In the genomic region with DNA sequence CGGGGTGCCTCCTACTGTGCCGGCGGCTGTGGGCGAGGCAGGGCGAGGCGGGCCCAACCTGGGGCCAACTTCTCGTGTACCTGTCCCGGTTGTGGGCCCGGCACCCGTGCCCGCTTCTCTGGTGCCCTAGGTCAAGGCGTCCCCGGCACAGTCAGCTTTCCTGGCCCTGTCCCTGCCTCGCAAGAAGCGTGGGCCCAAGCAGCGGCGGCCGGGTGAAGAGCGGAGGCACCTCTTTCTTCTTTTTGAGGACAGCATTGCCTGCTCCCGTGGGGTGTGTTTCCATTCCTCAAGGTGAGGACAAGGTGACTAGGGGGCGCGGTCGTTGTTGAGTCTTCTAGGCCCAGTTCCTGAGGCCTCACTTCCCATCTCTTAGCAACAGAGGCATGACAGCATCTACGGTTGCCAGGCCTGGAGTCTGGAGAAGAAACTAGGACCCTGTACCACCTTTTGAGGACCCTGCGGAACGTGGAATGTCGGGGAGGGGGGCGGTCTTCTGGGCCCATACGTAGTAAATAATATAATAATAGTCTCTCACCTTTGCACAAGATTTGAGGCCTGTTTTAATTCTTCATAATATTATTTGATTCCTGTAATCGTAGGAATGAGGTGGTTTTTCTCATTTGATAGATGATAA, we compare ENCODE assay signal across 8 cellular contexts. TPM values are rescaled to one million over a fixed set of nuclear protein-coding genes. Genes with fewer than 3 reads are reported as not detected.
DNase-seq lines count a peak whose midpoint lies in the region; ATAC-seq, FAIRE-seq and TF ChIP-seq lines count a peak whose summit lies in the region.

No MANE protein-coding gene starts in this region.

- peak overlapping the region; percentile 82 to 97 (median 93) for H3K4me2 ChIP-seq in BLaER1 treated with 17β-estradiol and CSF1 and Interleukin-3, amounts not matched to agents 10 nM and 100 nM
- H3K4me2 ChIP-seq in astrocyte (ENCODE audit: low read length) = peak overlapping the region; percentile 87
- H3K4me2 ChIP-seq in keratinocyte (ENCODE audit: control insufficient read depth, extremely low read depth, insufficient read depth, low read depth, low read length) = peak overlapping the region; percentile 92

- ATAC-seq in GM19452 (IDR thresholded peaks at IDR 0.05; ENCODE audit: unreplicated experiment) = peak; percentile 20
- ATAC-seq in stimulated activated naive B cell treated with anti-CD40 and anti-IgM and Interleukin-4, amounts not matched to agents 10 μg/mL and 1 μg/mL and 100 μg/mL, for 72 hours (replicated peaks) = peak; percentile 26 to 28

- H3K9me3 Mint-ChIP-seq in astrocyte (ENCODE audit: unreplicated experiment) = no peaks in the 10 kb centered on the region
- no peaks in the 10 kb centered on the region for H3K9me3 Mint-ChIP-seq in stimulated activated naive B cell treated with anti-CD40 and anti-IgM and Interleukin-4, amounts not matched to agents 10 μg/mL and 1 μg/mL and 100 μg/mL, for 72 hours

- peaks cover 51 to 76% (median 64%) of the 10 kb centered on the region in 11 experiments for H3K36me3 ChIP-seq in BLaER1 treated with 17β-estradiol and CSF1 and Interleukin-3, amounts not matched to agents 10 nM and 100 nM
- H3K36me3 ChIP-seq in astrocyte (ENCODE audit: insufficient read depth, low read length) = peaks cover 24% of the 10 kb centered on the region
- H3K36me3 ChIP-seq in keratinocyte (ENCODE audit: control insufficient read depth in 2 of 2, extremely low read depth in 1 of 2, insufficient read depth in 2 of 2, low read length in 2 of 2) = peaks cover 23 to 27% of the 10 kb centered on the region in 2 experiments

- H3K36me3 Mint-ChIP-seq in astrocyte (ENCODE audit: low read depth, unreplicated experiment) = peaks cover 4% of the 10 kb centered on the region
- H3K36me3 Mint-ChIP-seq in stimulated activated naive B cell treated with anti-CD40 and anti-IgM and Interleukin-4, amounts not matched to agents 10 μg/mL and 1 μg/mL and 100 μg/mL, for 72 hours = peaks cover 43 to 56% of the 10 kb centered on the region in 2 donors

- FAIRE-seq in astrocyte (lab: Jason Lieb, UNC) = no peak
- FAIRE-seq in keratinocyte (lab: Jason Lieb, UNC) = no peak

- TF ChIP-seq CTCF in LNCAP (IDR thresholded peaks at IDR 0.05) (0 out of 2 replicates have a peak, but pooled peaks have one; percentile 11), astrocyte (IDR thresholded peaks at IDR 0.05; ENCODE audit: insufficient read depth, low read depth, low read length) (no peak), keratinocyte (optimal IDR thresholded peaks at IDR 0.05 in 1 of 3, IDR thresholded peaks at IDR 0.05 in 1 of 3, conservative IDR thresholded peaks at IDR 0.05 in 1 of 3; ENCODE audit: extremely low read depth in 1 of 3, insufficient read depth in 2 of 3, low read length in 3 of 3) (peak in 1 of 3 experiments; percentile 24)

- peaks cover 4 to 64% (median 24%) of the 10 kb centered on the region in 11 experiments; a peak in 15 of 22 replicates for H4K20me1 ChIP-seq in BLaER1 treated with 17β-estradiol and CSF1 and Interleukin-3, amounts not matched to agents 10 nM and 100 nM
- H4K20me1 ChIP-seq in astrocyte (ENCODE audit: insufficient read depth, low read length) = peaks cover 27% of the 10 kb centered on the region
- no peaks in the 10 kb centered on the region for H4K20me1 ChIP-seq in keratinocyte (ENCODE audit: control insufficient read depth, extremely low read depth, insufficient read depth, low read length)

- H3K4me3 Mint-ChIP-seq in astrocyte (ENCODE audit: unreplicated experiment) = peak overlapping the region; percentile 89
- peak overlapping the region; percentile 86 to 90 for H3K4me3 Mint-ChIP-seq in stimulated activated naive B cell treated with anti-CD40 and anti-IgM and Interleukin-4, amounts not matched to agents 10 μg/mL and 1 μg/mL and 100 μg/mL, for 72 hours

- H3K9me3 ChIP-seq in BLaER1 treated with 17β-estradiol and CSF1 and Interleukin-3, amounts not matched to agents 10 nM and 100 nM (replicated peaks in 1 of 11) = no peaks in the 10 kb centered on the region
- H3K9me3 ChIP-seq in astrocyte (ENCODE audit: insufficient read depth, low read depth, low read length) = no peaks in the 10 kb centered on the region
- H3K9me3 ChIP-seq in keratinocyte (ENCODE audit: control insufficient read depth, low read depth, low read length) = no peaks in the 10 kb centered on the region

- DNase-seq in astrocyte (ENCODE audit: low read depth) (no peak), keratinocyte (ENCODE audit: low read depth, low spot score) (no peak), NCI-H446 (lab: John Stamatoyannopoulos, UW) (no peak), mucosa of gallbladder (ENCODE audit: low spot score) (no peak)
- no peak for DNase-seq in stimulated activated naive B cell treated with anti-CD40 and anti-IgM and Interleukin-4, amounts not matched to agents 10 μg/mL and 1 μg/mL and 100 μg/mL, for 72 hours

- dilution Hi-C loops in keratinocyte (cut with MboI; ENCODE audit: extremely low pct_ligation_motif_present, low sequenced_read_pairs) = no loop called here

- peak overlapping the region; percentile 96 for H3K27ac Mint-ChIP-seq in astrocyte (ENCODE audit: unreplicated experiment)
- H3K27ac Mint-ChIP-seq in stimulated activated naive B cell treated with anti-CD40 and anti-IgM and Interleukin-4, amounts not matched to agents 10 μg/mL and 1 μg/mL and 100 μg/mL, for 72 hours = peak overlapping the region; percentile 99

- H3K9me1 ChIP-seq in keratinocyte (ENCODE audit: control insufficient read depth, extremely low read depth, insufficient read depth, low read length) = no peaks in the 10 kb centered on the region

- peak overlapping the region; percentile 80 to 97 (median 88) for H3K4me3 ChIP-seq in BLaER1 treated with 17β-estradiol and CSF1 and Interleukin-3, amounts not matched to agents 10 nM and 100 nM
- H3K4me3 ChIP-seq in astrocyte (ENCODE audit: insufficient read depth, low read depth, low read length) (peak overlapping the region; percentile 95), keratinocyte (ENCODE audit: control insufficient read depth in 2 of 3, extremely low read depth in 1 of 3, insufficient read depth in 2 of 3, low read depth in 1 of 3, low read length in 3 of 3) (peak overlapping the region; percentile 89 to 98 (median 94))

- no peaks in the 10 kb centered on the region for H3K27me3 Mint-ChIP-seq in astrocyte (ENCODE audit: low read depth, unreplicated experiment)
- no peaks in the 10 kb centered on the region for H3K27me3 Mint-ChIP-seq in stimulated activated naive B cell treated with anti-CD40 and anti-IgM and Interleukin-4, amounts not matched to agents 10 μg/mL and 1 μg/mL and 100 μg/mL, for 72 hours

- H3K27me3 ChIP-seq in BLaER1 treated with 17β-estradiol and CSF1 and Interleukin-3, amounts not matched to agents 10 nM and 100 nM = no peaks in the 10 kb centered on the region
- no peaks in the 10 kb centered on the region for H3K27me3 ChIP-seq in astrocyte (ENCODE audit: insufficient read depth, low read length)
- no peaks in the 10 kb centered on the region for H3K27me3 ChIP-seq in keratinocyte (ENCODE audit: control insufficient read depth, extremely low read depth, insufficient read depth, low read length)

- H3K9ac ChIP-seq in BLaER1 treated with 17β-estradiol and CSF1 and Interleukin-3, amounts not matched to agents 10 nM and 100 nM = peak overlapping the region; percentile 89 to 97 (median 92)
- H3K9ac ChIP-seq in astrocyte (ENCODE audit: low read length) (peak overlapping the region; percentile 95), keratinocyte (ENCODE audit: control insufficient read depth, extremely low read depth, insufficient read depth, low read length) (peak overlapping the region; percentile 98)

- peak overlapping the region; percentile 88 to 99 (median 96) for H3K27ac ChIP-seq in BLaER1 treated with 17β-estradiol and CSF1 and Interleukin-3, amounts not matched to agents 10 nM and 100 nM
- peak overlapping the region; percentile 98 for H3K27ac ChIP-seq in astrocyte (ENCODE audit: low read depth, low read length)
- peak overlapping the region; percentile 100 for H3K27ac ChIP-seq in keratinocyte (ENCODE audit: control insufficient read depth, insufficient read depth, low read length)

- H3K4me1 Mint-ChIP-seq in astrocyte (ENCODE audit: low read depth, unreplicated experiment) = peaks cover 11% of the 10 kb centered on the region
- peaks cover 34 to 65% of the 10 kb centered on the region in 2 donors for H3K4me1 Mint-ChIP-seq in stimulated activated naive B cell treated with anti-CD40 and anti-IgM and Interleukin-4, amounts not matched to agents 10 μg/mL and 1 μg/mL and 100 μg/mL, for 72 hours

- H3K79me2 ChIP-seq in astrocyte (ENCODE audit: insufficient read depth, low read length) (peaks cover 88% of the 10 kb centered on the region), keratinocyte (ENCODE audit: control insufficient read depth, insufficient read depth, low read length) (peaks cover 83% of the 10 kb centered on the region)

- H2AFZ ChIP-seq in astrocyte (ENCODE audit: low read depth, low read length) (peak overlapping the region; percentile 83), keratinocyte (ENCODE audit: control insufficient read depth, low read length) (peak overlapping the region; percentile 83)

- peaks cover 29 to 40% (median 37%) of the 10 kb centered on the region in 10 experiments for H3K4me1 ChIP-seq in BLaER1 treated with 17β-estradiol and CSF1 and Interleukin-3, amounts not matched to agents 10 nM and 100 nM
- peaks cover 15% of the 10 kb centered on the region for H3K4me1 ChIP-seq in astrocyte (ENCODE audit: insufficient read depth, low read length)
- H3K4me1 ChIP-seq in keratinocyte (ENCODE audit: control insufficient read depth, extremely low read depth, insufficient read depth, low read length) = peaks cover 19% of the 10 kb centered on the region

RNA-seq across cellular contexts. Expression of a gene that starts 0.4 kb away (rescaled TPM):
- 67.2 and 73.7 TPM in 2 replicates for total RNA-seq in astrocyte
- 20.7 to 57.9 TPM (median 37.2 TPM) in 3 replicates for polyA plus RNA-seq in keratinocyte
- 40.0 TPM for polyA plus RNA-seq in keratinocyte (2011; ENCODE audit: low read depth)
- polyA plus RNA-seq in keratinocyte (2011; cell fraction: cytosol; rRNA removed) = 35.0 and 56.8 TPM in 2 replicates
- 71.1 and 86.9 TPM in 2 replicates for polyA plus RNA-seq in keratinocyte (2011; cell fraction: nucleus; rRNA removed)
- 63.5 and 73.5 TPM in 2 replicates for polyA plus RNA-seq in keratinocyte (2012; ENCODE audit: low replicate concordance)
- 24.7 to 137 TPM (median 37.7 TPM) in 3 replicates for polyA minus RNA-seq in keratinocyte
- 32.4 TPM for polyA minus RNA-seq in keratinocyte (2011; cell fraction: cytosol; rRNA and poly(A)+ RNA removed)
- polyA minus RNA-seq in keratinocyte (2011; cell fraction: nucleus; rRNA and poly(A)+ RNA removed) = 49.6 and 64.0 TPM in 2 replicates
- 172 TPM for total RNA-seq in mucosa of gallbladder

RNA-seq across cellular contexts. Expression of a gene that starts 0.8 kb away (rescaled TPM):
- 25.3 and 30.9 TPM in 2 replicates for total RNA-seq in astrocyte
- 51.9 to 77.7 TPM (median 73.0 TPM) in 3 replicates for polyA plus RNA-seq in keratinocyte
- polyA plus RNA-seq in keratinocyte (2011; ENCODE audit: low read depth) = 53.6 TPM
- polyA plus RNA-seq in keratinocyte (2011; cell fraction: cytosol; rRNA removed) = 40.8 and 41.7 TPM in 2 replicates
- 26.2 and 35.5 TPM in 2 replicates for polyA plus RNA-seq in keratinocyte (2011; cell fraction: nucleus; rRNA removed)
- 37.7 and 52.7 TPM in 2 replicates for polyA plus RNA-seq in keratinocyte (2012; ENCODE audit: low replicate concordance)
- 11.0 to 24.8 TPM (median 14.1 TPM) in 3 replicates for polyA minus RNA-seq in keratinocyte
- 8.8 TPM for polyA minus RNA-seq in keratinocyte (2011; cell fraction: cytosol; rRNA and poly(A)+ RNA removed)
- polyA minus RNA-seq in keratinocyte (2011; cell fraction: nucleus; rRNA and poly(A)+ RNA removed) = 3.8 and 8.6 TPM in 2 replicates
- 29.1 TPM for total RNA-seq in mucosa of gallbladder

RNA-seq across cellular contexts. Expression of a gene that starts 22.7 kb away (rescaled TPM):
- 48.1 and 54.6 TPM in 2 replicates for total RNA-seq in astrocyte
- polyA plus RNA-seq in keratinocyte = 14.5 to 19.2 TPM (median 14.6 TPM) in 3 replicates
- polyA plus RNA-seq in keratinocyte (2011; ENCODE audit: low read depth) = 7.6 TPM
- 17.6 and 22.5 TPM in 2 replicates for polyA plus RNA-seq in keratinocyte (2011; cell fraction: cytosol; rRNA removed)
- 41.0 and 46.7 TPM in 2 replicates for polyA plus RNA-seq in keratinocyte (2011; cell fraction: nucleus; rRNA removed)
- 23.6 and 24.3 TPM in 2 replicates for polyA plus RNA-seq in keratinocyte (2012; ENCODE audit: low replicate concordance)
- 20.1 to 58.2 TPM (median 22.7 TPM) in 3 replicates for polyA minus RNA-seq in keratinocyte
- 31.7 TPM for polyA minus RNA-seq in keratinocyte (2011; cell fraction: cytosol; rRNA and poly(A)+ RNA removed)
- polyA minus RNA-seq in keratinocyte (2011; cell fraction: nucleus; rRNA and poly(A)+ RNA removed) = 21.8 and 30.1 TPM in 2 replicates
- total RNA-seq in mucosa of gallbladder = 131 TPM
